Comparison of ENCODE assay signal across 1 cellular context in genomic region chr13:45464687-45465453, GRCh38.
TF ChIP-seq lines count a peak whose summit lies in the region.

A gene with protein sequence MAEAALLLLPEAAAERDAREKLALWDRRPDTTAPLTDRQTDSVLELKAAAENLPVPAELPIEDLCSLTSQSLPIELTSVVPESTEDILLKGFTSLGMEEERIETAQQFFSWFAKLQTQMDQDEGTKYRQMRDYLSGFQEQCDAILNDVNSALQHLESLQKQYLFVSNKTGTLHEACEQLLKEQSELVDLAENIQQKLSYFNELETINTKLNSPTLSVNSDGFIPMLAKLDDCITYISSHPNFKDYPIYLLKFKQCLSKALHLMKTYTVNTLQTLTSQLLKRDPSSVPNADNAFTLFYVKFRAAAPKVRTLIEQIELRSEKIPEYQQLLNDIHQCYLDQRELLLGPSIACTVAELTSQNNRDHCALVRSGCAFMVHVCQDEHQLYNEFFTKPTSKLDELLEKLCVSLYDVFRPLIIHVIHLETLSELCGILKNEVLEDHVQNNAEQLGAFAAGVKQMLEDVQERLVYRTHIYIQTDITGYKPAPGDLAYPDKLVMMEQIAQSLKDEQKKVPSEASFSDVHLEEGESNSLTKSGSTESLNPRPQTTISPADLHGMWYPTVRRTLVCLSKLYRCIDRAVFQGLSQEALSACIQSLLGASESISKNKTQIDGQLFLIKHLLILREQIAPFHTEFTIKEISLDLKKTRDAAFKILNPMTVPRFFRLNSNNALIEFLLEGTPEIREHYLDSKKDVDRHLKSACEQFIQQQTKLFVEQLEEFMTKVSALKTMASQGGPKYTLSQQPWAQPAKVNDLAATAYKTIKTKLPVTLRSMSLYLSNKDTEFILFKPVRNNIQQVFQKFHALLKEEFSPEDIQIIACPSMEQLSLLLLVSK (plus strand): TSS chr13:45464939. CDS start chr13:45465037, 98 bp downstream.

TF ChIP-seq in WTC11, 78 proteins besides CTCF, POLR2A, EP300 and RAD21 (continued from another document and continues in another):
- TF ChIP-seq, protein P1, sequence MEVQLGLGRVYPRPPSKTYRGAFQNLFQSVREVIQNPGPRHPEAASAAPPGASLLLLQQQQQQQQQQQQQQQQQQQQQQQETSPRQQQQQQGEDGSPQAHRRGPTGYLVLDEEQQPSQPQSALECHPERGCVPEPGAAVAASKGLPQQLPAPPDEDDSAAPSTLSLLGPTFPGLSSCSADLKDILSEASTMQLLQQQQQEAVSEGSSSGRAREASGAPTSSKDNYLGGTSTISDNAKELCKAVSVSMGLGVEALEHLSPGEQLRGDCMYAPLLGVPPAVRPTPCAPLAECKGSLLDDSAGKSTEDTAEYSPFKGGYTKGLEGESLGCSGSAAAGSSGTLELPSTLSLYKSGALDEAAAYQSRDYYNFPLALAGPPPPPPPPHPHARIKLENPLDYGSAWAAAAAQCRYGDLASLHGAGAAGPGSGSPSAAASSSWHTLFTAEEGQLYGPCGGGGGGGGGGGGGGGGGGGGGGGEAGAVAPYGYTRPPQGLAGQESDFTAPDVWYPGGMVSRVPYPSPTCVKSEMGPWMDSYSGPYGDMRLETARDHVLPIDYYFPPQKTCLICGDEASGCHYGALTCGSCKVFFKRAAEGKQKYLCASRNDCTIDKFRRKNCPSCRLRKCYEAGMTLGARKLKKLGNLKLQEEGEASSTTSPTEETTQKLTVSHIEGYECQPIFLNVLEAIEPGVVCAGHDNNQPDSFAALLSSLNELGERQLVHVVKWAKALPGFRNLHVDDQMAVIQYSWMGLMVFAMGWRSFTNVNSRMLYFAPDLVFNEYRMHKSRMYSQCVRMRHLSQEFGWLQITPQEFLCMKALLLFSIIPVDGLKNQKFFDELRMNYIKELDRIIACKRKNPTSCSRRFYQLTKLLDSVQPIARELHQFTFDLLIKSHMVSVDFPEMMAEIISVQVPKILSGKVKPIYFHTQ (CRISPR knock-in tag; IDR thresholded peaks at IDR 0.05): no peak
- no peak for TF ChIP-seq E2F1 (CRISPR knock-in tag; IDR thresholded peaks at IDR 0.05)
- peak; percentile 53; the same call in 1 of the 2 replicates for TF ChIP-seq ZNF232 (CRISPR knock-in tag; IDR thresholded peaks at IDR 0.05)
- TF ChIP-seq, protein P2, sequence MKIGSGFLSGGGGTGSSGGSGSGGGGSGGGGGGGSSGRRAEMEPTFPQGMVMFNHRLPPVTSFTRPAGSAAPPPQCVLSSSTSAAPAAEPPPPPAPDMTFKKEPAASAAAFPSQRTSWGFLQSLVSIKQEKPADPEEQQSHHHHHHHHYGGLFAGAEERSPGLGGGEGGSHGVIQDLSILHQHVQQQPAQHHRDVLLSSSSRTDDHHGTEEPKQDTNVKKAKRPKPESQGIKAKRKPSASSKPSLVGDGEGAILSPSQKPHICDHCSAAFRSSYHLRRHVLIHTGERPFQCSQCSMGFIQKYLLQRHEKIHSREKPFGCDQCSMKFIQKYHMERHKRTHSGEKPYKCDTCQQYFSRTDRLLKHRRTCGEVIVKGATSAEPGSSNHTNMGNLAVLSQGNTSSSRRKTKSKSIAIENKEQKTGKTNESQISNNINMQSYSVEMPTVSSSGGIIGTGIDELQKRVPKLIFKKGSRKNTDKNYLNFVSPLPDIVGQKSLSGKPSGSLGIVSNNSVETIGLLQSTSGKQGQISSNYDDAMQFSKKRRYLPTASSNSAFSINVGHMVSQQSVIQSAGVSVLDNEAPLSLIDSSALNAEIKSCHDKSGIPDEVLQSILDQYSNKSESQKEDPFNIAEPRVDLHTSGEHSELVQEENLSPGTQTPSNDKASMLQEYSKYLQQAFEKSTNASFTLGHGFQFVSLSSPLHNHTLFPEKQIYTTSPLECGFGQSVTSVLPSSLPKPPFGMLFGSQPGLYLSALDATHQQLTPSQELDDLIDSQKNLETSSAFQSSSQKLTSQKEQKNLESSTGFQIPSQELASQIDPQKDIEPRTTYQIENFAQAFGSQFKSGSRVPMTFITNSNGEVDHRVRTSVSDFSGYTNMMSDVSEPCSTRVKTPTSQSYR (CRISPR knock-in tag; IDR thresholded peaks at IDR 0.05): no peak
- TF ChIP-seq GRHL2 (CRISPR knock-in tag; IDR thresholded peaks at IDR 0.05; ENCODE audit: insufficient replicate concordance, severe bottlenecking): no peak
- TF ChIP-seq ZNF263 (CRISPR knock-in tag; IDR thresholded peaks at IDR 0.05; ENCODE audit: low read depth): no peak
- TF ChIP-seq ETV6 (CRISPR knock-in tag; IDR thresholded peaks at IDR 0.05): no peak
- TF ChIP-seq, protein P3, sequence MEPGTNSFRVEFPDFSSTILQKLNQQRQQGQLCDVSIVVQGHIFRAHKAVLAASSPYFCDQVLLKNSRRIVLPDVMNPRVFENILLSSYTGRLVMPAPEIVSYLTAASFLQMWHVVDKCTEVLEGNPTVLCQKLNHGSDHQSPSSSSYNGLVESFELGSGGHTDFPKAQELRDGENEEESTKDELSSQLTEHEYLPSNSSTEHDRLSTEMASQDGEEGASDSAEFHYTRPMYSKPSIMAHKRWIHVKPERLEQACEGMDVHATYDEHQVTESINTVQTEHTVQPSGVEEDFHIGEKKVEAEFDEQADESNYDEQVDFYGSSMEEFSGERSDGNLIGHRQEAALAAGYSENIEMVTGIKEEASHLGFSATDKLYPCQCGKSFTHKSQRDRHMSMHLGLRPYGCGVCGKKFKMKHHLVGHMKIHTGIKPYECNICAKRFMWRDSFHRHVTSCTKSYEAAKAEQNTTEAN (CRISPR knock-in tag; IDR thresholded peaks at IDR 0.05): no peak; the same call in 1 of the 2 replicates
- TF ChIP-seq, protein P4, sequence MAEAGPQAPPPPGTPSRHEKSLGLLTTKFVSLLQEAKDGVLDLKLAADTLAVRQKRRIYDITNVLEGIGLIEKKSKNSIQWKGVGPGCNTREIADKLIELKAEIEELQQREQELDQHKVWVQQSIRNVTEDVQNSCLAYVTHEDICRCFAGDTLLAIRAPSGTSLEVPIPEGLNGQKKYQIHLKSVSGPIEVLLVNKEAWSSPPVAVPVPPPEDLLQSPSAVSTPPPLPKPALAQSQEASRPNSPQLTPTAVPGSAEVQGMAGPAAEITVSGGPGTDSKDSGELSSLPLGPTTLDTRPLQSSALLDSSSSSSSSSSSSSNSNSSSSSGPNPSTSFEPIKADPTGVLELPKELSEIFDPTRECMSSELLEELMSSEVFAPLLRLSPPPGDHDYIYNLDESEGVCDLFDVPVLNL (CRISPR knock-in tag; IDR thresholded peaks at IDR 0.05; ENCODE audit: borderline replicate concordance, low read depth): no peak
- no peak for TF ChIP-seq ZNF317 (CRISPR knock-in tag; IDR thresholded peaks at IDR 0.05; ENCODE audit: borderline replicate concordance, low read depth)
- TF ChIP-seq MAX (CRISPR knock-in tag; IDR thresholded peaks at IDR 0.05): peak; percentile 43
- TF ChIP-seq ATF1 (CRISPR knock-in tag; IDR thresholded peaks at IDR 0.05): no peak
- TF ChIP-seq, protein P5, sequence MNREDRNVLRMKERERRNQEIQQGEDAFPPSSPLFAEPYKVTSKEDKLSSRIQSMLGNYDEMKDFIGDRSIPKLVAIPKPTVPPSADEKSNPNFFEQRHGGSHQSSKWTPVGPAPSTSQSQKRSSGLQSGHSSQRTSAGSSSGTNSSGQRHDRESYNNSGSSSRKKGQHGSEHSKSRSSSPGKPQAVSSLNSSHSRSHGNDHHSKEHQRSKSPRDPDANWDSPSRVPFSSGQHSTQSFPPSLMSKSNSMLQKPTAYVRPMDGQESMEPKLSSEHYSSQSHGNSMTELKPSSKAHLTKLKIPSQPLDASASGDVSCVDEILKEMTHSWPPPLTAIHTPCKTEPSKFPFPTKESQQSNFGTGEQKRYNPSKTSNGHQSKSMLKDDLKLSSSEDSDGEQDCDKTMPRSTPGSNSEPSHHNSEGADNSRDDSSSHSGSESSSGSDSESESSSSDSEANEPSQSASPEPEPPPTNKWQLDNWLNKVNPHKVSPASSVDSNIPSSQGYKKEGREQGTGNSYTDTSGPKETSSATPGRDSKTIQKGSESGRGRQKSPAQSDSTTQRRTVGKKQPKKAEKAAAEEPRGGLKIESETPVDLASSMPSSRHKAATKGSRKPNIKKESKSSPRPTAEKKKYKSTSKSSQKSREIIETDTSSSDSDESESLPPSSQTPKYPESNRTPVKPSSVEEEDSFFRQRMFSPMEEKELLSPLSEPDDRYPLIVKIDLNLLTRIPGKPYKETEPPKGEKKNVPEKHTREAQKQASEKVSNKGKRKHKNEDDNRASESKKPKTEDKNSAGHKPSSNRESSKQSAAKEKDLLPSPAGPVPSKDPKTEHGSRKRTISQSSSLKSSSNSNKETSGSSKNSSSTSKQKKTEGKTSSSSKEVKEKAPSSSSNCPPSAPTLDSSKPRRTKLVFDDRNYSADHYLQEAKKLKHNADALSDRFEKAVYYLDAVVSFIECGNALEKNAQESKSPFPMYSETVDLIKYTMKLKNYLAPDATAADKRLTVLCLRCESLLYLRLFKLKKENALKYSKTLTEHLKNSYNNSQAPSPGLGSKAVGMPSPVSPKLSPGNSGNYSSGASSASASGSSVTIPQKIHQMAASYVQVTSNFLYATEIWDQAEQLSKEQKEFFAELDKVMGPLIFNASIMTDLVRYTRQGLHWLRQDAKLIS (CRISPR knock-in tag; IDR thresholded peaks at IDR 0.05; ENCODE audit: borderline replicate concordance): no peak
- TF ChIP-seq ZNF138 (CRISPR knock-in tag; conservative IDR thresholded peaks at IDR 0.05): no peak
- no peak for TF ChIP-seq SMAD4 (CRISPR knock-in tag; IDR thresholded peaks at IDR 0.05)
- no peak for TF ChIP-seq ZNF532 (CRISPR knock-in tag; IDR thresholded peaks at IDR 0.05; ENCODE audit: borderline replicate concordance)
- no peak for TF ChIP-seq CREB1 (CRISPR knock-in tag; IDR thresholded peaks at IDR 0.05)
- TF ChIP-seq ZNF671 (CRISPR knock-in tag; IDR thresholded peaks at IDR 0.05): no peak
- peak; percentile 66; the same call in 1 of the 2 replicates for TF ChIP-seq NFE2L1 (CRISPR knock-in tag; IDR thresholded peaks at IDR 0.05)
- TF ChIP-seq MYBL2 (CRISPR knock-in tag; IDR thresholded peaks at IDR 0.05): 0 out of 2 replicates have a peak, but pooled peaks have one; percentile 76
- TF ChIP-seq ZNF423 (CRISPR knock-in tag; IDR thresholded peaks at IDR 0.05): no peak
- TF ChIP-seq NFYB (CRISPR knock-in tag; conservative IDR thresholded peaks at IDR 0.05; ENCODE audit: low read depth): no peak
- no peak for TF ChIP-seq STAT6 (CRISPR knock-in tag; conservative IDR thresholded peaks at IDR 0.05; ENCODE audit: low read depth)
- TF ChIP-seq, protein P6, sequence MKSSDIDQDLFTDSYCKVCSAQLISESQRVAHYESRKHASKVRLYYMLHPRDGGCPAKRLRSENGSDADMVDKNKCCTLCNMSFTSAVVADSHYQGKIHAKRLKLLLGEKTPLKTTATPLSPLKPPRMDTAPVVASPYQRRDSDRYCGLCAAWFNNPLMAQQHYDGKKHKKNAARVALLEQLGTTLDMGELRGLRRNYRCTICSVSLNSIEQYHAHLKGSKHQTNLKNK (CRISPR knock-in tag; IDR thresholded peaks at IDR 0.05): no peak
- TF ChIP-seq USF2 (CRISPR knock-in tag; IDR thresholded peaks at IDR 0.05): no peak; the same call in 1 of the 2 replicates
